In genomic region chr7:115435178-115435577, GRCh38 we compare ENCODE assay signal across 12 cellular contexts.
DNase-seq lines count a peak whose midpoint lies in the region; ATAC-seq and TF ChIP-seq lines count a peak whose summit lies in the region.
"Had no signal": no experiment of that assay in that cellular context is flagged by ENCODE, and none has a peak within 500 bp of the region (broad histone marks: within the 10 kb centered on the region; RNA-seq: fewer than 3 reads in every experiment).

No MANE protein-coding gene starts in this region.

- H3K9me3 Mint-ChIP-seq in nephron progenitor cell (peaks cover 3% of the 10 kb centered on the region), CD14-positive monocyte (peaks cover 0 to 14% (median 5%) of the 10 kb centered on the region in 7 donors)
- H3K9me3 Mint-ChIP-seq: HFFc6 had no signal

- peaks cover 2% of the 10 kb centered on the region for H3K27me3 Mint-ChIP-seq in nephron progenitor cell (ENCODE audit: low read depth, poor library complexity)
- H3K27me3 Mint-ChIP-seq in CD14-positive monocyte (ENCODE audit: low read depth in 3 of 3), result no peaks in the 10 kb centered on the region
- H3K27me3 Mint-ChIP-seq: dendritic cell treated with granulocyte-macrophage colony-stimulating factor and Interleukin-4, amounts not matched to agents 40 ng/mL and 50 ng/mL, for 4 days had no signal

- TF ChIP-seq CTCF in omental fat pad (IDR thresholded peaks at IDR 0.05) (no peak), nephron progenitor cell (IDR thresholded peaks at IDR 0.05) (no peak), CD14-positive monocyte (IDR thresholded peaks at IDR 0.05) (no peak)

- no peaks in the 10 kb centered on the region for H3K36me3 Mint-ChIP-seq in nephron progenitor cell (ENCODE audit: low read depth)
- H3K36me3 Mint-ChIP-seq in CD14-positive monocyte, result no peaks in the 10 kb centered on the region

- H3K4me3 Mint-ChIP-seq in nephron progenitor cell (no peak overlapping the region), CD14-positive monocyte (no peak overlapping the region)
- H3K4me3 Mint-ChIP-seq: dendritic cell treated with granulocyte-macrophage colony-stimulating factor and Interleukin-4, amounts not matched to agents 40 ng/mL and 50 ng/mL, for 4 days; HFFc6 had no signal

- no peak overlapping the region for H3K27ac Mint-ChIP-seq in nephron progenitor cell
- H3K27ac Mint-ChIP-seq in CD14-positive monocyte, result no peak overlapping the region
- H3K27ac Mint-ChIP-seq: dendritic cell treated with granulocyte-macrophage colony-stimulating factor and Interleukin-4, amounts not matched to agents 40 ng/mL and 50 ng/mL, for 4 days; HFFc6 had no signal

- intact Hi-C loops in CD14-positive monocyte (cut with micrococcal nuclease), result no loop called here

- DNase-seq in germinal center (ENCODE audit: low spot score) (peak; percentile 6), omental fat pad (ENCODE audit: low spot score) (no peak), nephron progenitor cell (no peak), GOT3 (lab: John Stamatoyannopoulos, UW) (no peak), CD14-positive monocyte (ENCODE audit: low spot score) (no peak)
- DNase-seq: amniotic stem cell, HFFc6, NCI-H2171 treated with DMSO at 0.1 percent for 48 hours had no signal

- H3K4me1 Mint-ChIP-seq in nephron progenitor cell, result no peaks in the 10 kb centered on the region
- no peaks in the 10 kb centered on the region for H3K4me1 Mint-ChIP-seq in CD14-positive monocyte

- ATAC-seq in GM19023 (IDR thresholded peaks at IDR 0.05; ENCODE audit: unreplicated experiment), result peak; percentile 92
- ATAC-seq in GM21723 (IDR thresholded peaks at IDR 0.05; ENCODE audit: unreplicated experiment), result peak; percentile 96
- peak; percentile 93 for ATAC-seq in HG03095 (IDR thresholded peaks at IDR 0.05; ENCODE audit: unreplicated experiment)
- ATAC-seq in omental fat pad (ENCODE audit: low FRiP score), result no peak
